In genomic region chr5:1380011-1380817, GRCh38 we compare ENCODE assay signal across 1 cellular context.
TF ChIP-seq lines count a peak whose summit lies in the region.

No MANE protein-coding gene starts in this region.

TF ChIP-seq in H1, 55 proteins besides CTCF, POLR2A, EP300 and RAD21 (continued from another document):
- TF ChIP-seq HDAC2 (IDR thresholded peaks at IDR 0.05; ENCODE audit: borderline replicate concordance in 1 of 2, low read depth in 2 of 2, low read length in 2 of 2) (0 out of 4 replicates have a peak, but pooled peaks have one; percentile 38), E2F6 (IDR thresholded peaks at IDR 0.05) (peak; percentile 61), CBX8 (IDR thresholded peaks at IDR 0.05; ENCODE audit: borderline replicate concordance, low read depth, low read length) (no peak)
TF ChIP-seq in H1: peak in this region for 8.
